Comparison of ENCODE assay signal across 8 cellular contexts in genomic region chr19:45882652-45883585, GRCh38. TPM values are rescaled to one million over a fixed set of nuclear protein-coding genes. Genes with fewer than 3 reads are reported as not detected.
DNase-seq lines count a peak whose midpoint lies in the region; ATAC-seq and TF ChIP-seq lines count a peak whose summit lies in the region.

No MANE protein-coding gene starts in this region.

- no peaks in the 10 kb centered on the region for H3K9me3 ChIP-seq in BLaER1

- H3K36me3 ChIP-seq in BLaER1 (peaks cover 14% of the 10 kb centered on the region), kidney epithelial cell (ENCODE audit: control insufficient read depth, insufficient read depth, low read length) (peaks cover 1% of the 10 kb centered on the region)

- H3K4me2 ChIP-seq in BLaER1 = peak overlapping the region; percentile 83

- no peaks in the 10 kb centered on the region for H3K27me3 ChIP-seq in BLaER1
- H3K27me3 ChIP-seq in kidney epithelial cell (ENCODE audit: control insufficient read depth, insufficient read depth, low read length) = no peaks in the 10 kb centered on the region

- H3K4me3 ChIP-seq in BLaER1 (peak overlapping the region; percentile 59), kidney epithelial cell (ENCODE audit: low read depth, low read length) (peak overlapping the region; percentile 20)

- H3K4me1 ChIP-seq in BLaER1 = peaks cover 74% of the 10 kb centered on the region

- ATAC-seq in GM19467 (IDR thresholded peaks at IDR 0.05; ENCODE audit: unreplicated experiment) (peak; percentile 30), HG03135 (IDR thresholded peaks at IDR 0.05; ENCODE audit: unreplicated experiment) (no peak)

- DNase-seq in NCI-H2196 treated with DMSO at 0.1 percent for 48 hours (lab: John Stamatoyannopoulos, UW; ENCODE audit: unreplicated experiment) (peak; percentile 23), cerebellum (ENCODE audit: low spot score) (peak; percentile 67), kidney epithelial cell (ENCODE audit: low read depth) (no peak)
- peak; percentile 87 for DNase-seq in activated CD4-positive, CD25-positive, alpha-beta regulatory T cell treated with anti-CD3 and anti-CD28 coated beads, Interleukin-2, amount 50 U/mL, for 72 hours
- DNase-seq in stimulated activated CD4-positive, alpha-beta T cell treated with anti-CD3 and anti-CD28 coated beads, Interleukin-15, amount 100 ng/mL, for 48 hours (ENCODE audit: low read depth in 2 of 2) = peak; percentile 69 to 82

- TF ChIP-seq CTCF in kidney epithelial cell (IDR thresholded peaks at IDR 0.05; ENCODE audit: insufficient read depth, low read length, poor library complexity, severe bottlenecking) = peak; percentile 100

- peak overlapping the region; percentile 5; the same call in 1 of the 2 replicates for H3K27ac ChIP-seq in BLaER1

- H4K20me1 ChIP-seq in BLaER1 = peaks cover 41% of the 10 kb centered on the region

- peak overlapping the region; percentile 66; the same call in 1 of the 2 replicates for H3K9ac ChIP-seq in BLaER1

RNA-seq across cellular contexts. Expression of gene IRF2BP1, which starts 3.0 kb away (rescaled TPM):
- total RNA-seq in cerebellum (18.1 TPM), kidney epithelial cell (32.9 and 36.4 TPM in 2 replicates)

RNA-seq across cellular contexts. Expression of gene FOXA3, which starts 18.8 kb away (rescaled TPM):
- not detected for total RNA-seq in cerebellum
- total RNA-seq in kidney epithelial cell = 0.14 and 0.50 TPM in 2 replicates

RNA-seq across cellular contexts. Expression of gene MYPOP, which starts 19.5 kb away (rescaled TPM):
- total RNA-seq in cerebellum = 1.5 TPM
- 3.0 and 8.0 TPM in 2 replicates for total RNA-seq in kidney epithelial cell

RNA-seq across cellular contexts. Expression of gene SYMPK, which starts 20.0 kb away (rescaled TPM):
- total RNA-seq in cerebellum (27.1 TPM), kidney epithelial cell (32.2 and 52.0 TPM in 2 replicates)

RNA-seq across cellular contexts. Expression of gene NANOS2, which starts 31.7 kb away (rescaled TPM):
- total RNA-seq in cerebellum = not detected
- total RNA-seq in kidney epithelial cell = not detected in 2 replicates
